In genomic region chr5:149429839-149430721, GRCh38 we compare ENCODE assay signal across 9 cellular contexts. TPM values are rescaled to one million over a fixed set of nuclear protein-coding genes. Genes with fewer than 3 reads are reported as not detected.
DNase-seq lines count a peak whose midpoint lies in the region; ATAC-seq and TF ChIP-seq lines count a peak whose summit lies in the region.
"Had no signal": no experiment of that assay in that cellular context is flagged by ENCODE, and none has a peak within 500 bp of the region (broad histone marks: within the 10 kb centered on the region; RNA-seq: fewer than 3 reads in every experiment).

No MANE protein-coding gene starts in this region.

- no peaks in the 10 kb centered on the region for H3K4me1 Mint-ChIP-seq in MCF 10A (ENCODE audit: insufficient read depth, unreplicated experiment)

- H3K36me3 ChIP-seq in breast epithelium (no peaks in the 10 kb centered on the region), liver (ENCODE audit: control insufficient read depth in 4 of 4, insufficient read depth in 3 of 4, low read depth in 1 of 4, low read length in 3 of 4) (no peaks in the 10 kb centered on the region), aorta (ENCODE audit: control insufficient read depth in 1 of 2, insufficient read depth in 2 of 2, low read length in 1 of 2) (peaks cover 3 to 13% of the 10 kb centered on the region in 2 donors)
- H3K36me3 ChIP-seq: HAP-1 had no signal

- BruUV-seq in MCF 10A (replicated peaks; lab: Mats Ljungman, UMichigan) = no TSS peak

- intact Hi-C loops in breast epithelium (cut with DNase I; ENCODE audit: low total_unique reads) (loop anchor here (10.0 kb wide), 1 partner anchor 55 kb away; the partner anchor contains the start of gene IL17B), MCF 10A (cut with micrococcal nuclease) (no loop called here), aorta (cut with DNase I) (loop anchor here (2.0 to 5.0 kb wide), 2 partner anchors 47 to 63 kb away; no protein-coding TSS in a partner anchor)

- no peak overlapping the region for H3K4me3 Mint-ChIP-seq in MCF 10A (ENCODE audit: unreplicated experiment)

- H3K9me3 ChIP-seq in breast epithelium = no peaks in the 10 kb centered on the region
- no peaks in the 10 kb centered on the region for H3K9me3 ChIP-seq in liver (ENCODE audit: control insufficient read depth in 4 of 4, low read length in 3 of 4)
- H3K9me3 ChIP-seq in aorta (ENCODE audit: control insufficient read depth, low read length) = no peaks in the 10 kb centered on the region
- H3K9me3 ChIP-seq: HAP-1 had no signal

- peak overlapping the region; percentile 52 to 79 for H3K27ac ChIP-seq in breast epithelium
- peak overlapping the region; percentile 23 to 31 for H3K27ac ChIP-seq in liver (ENCODE audit: low read depth in 1 of 2, low read length in 2 of 2)
- H3K27ac ChIP-seq in aorta (ENCODE audit: low read depth in 1 of 2, low read length in 2 of 2) = peak overlapping the region; percentile 9 to 23

- TF ChIP-seq RAD21 in liver (IDR thresholded peaks at IDR 0.05) = peak in 1 of 2 donors; percentile 3

- no peak overlapping the region for H3K9ac ChIP-seq in liver (ENCODE audit: low read depth in 1 of 2, low read length in 2 of 2)

- H3K4me3 ChIP-seq in breast epithelium (no peak overlapping the region), cardiac fibroblast (replicated peaks in 1 of 2; ENCODE audit: low read depth in 2 of 2, low read length in 2 of 2) (no peak overlapping the region), liver (ENCODE audit: low read depth in 1 of 3, low read length in 3 of 3) (no peak overlapping the region), aorta (ENCODE audit: low read length in 2 of 2) (no peak overlapping the region)
- H3K4me3 ChIP-seq: HAP-1 had no signal

- H3K27me3 ChIP-seq in breast epithelium (no peaks in the 10 kb centered on the region), liver (ENCODE audit: control insufficient read depth in 4 of 4, insufficient read depth in 4 of 4, low read length in 3 of 4) (no peaks in the 10 kb centered on the region), aorta (ENCODE audit: control insufficient read depth in 1 of 2, insufficient read depth in 2 of 2, low read length in 1 of 2) (no peaks in the 10 kb centered on the region)

- no peak for TF ChIP-seq POLR2A in breast epithelium (IDR thresholded peaks at IDR 0.05)

- no peak overlapping the region for H3K27ac Mint-ChIP-seq in MCF 10A (ENCODE audit: low read depth, unreplicated experiment)

- H3K4me1 ChIP-seq in breast epithelium (no peaks in the 10 kb centered on the region), liver (ENCODE audit: control insufficient read depth in 4 of 4, insufficient read depth in 4 of 4, low read length in 3 of 4) (peaks cover 0 to 10% (median 3%) of the 10 kb centered on the region in 4 donors), aorta (ENCODE audit: control insufficient read depth in 1 of 2, insufficient read depth in 2 of 2, low read length in 2 of 2) (no peaks in the 10 kb centered on the region)
- H3K4me1 ChIP-seq: HAP-1 had no signal

- no peaks in the 10 kb centered on the region for H3K27me3 Mint-ChIP-seq in MCF 10A (ENCODE audit: insufficient read depth, unreplicated experiment)

- peak in 1 of 2 donors; percentile 68 for DNase-seq in breast epithelium (ENCODE audit: low spot score in 2 of 2)
- no peak for DNase-seq in MCF 10A (ENCODE audit: unreplicated experiment)
- DNase-seq in cardiac fibroblast (ENCODE audit: low read depth in 2 of 2) = peak; percentile 71 to 78
- DNase-seq in aorta = peak; percentile 83 to 85
- DNase-seq in NCI-H345 treated with DMSO at 0.1 percent for 48 hours (lab: John Stamatoyannopoulos, UW; ENCODE audit: unreplicated experiment) = no peak

- H3K9me3 Mint-ChIP-seq in MCF 10A (ENCODE audit: unreplicated experiment) = no peaks in the 10 kb centered on the region

- ATAC-seq in aorta (ENCODE audit: low FRiP score) = peak; percentile 8
- no peak for ATAC-seq in HG02938 (IDR thresholded peaks at IDR 0.05; ENCODE audit: unreplicated experiment)
- ATAC-seq in GM18858 (IDR thresholded peaks at IDR 0.05; ENCODE audit: unreplicated experiment) = no peak

- WGBS in liver = 53% methylated on average over 15 of the region's 15 CpGs
- WGBS in aorta, 2 donors = 28 to 29% methylated on average over 15 of the region's 15 CpGs

- H3K36me3 Mint-ChIP-seq in MCF 10A (ENCODE audit: insufficient read depth, unreplicated experiment) = no peaks in the 10 kb centered on the region

- POLR2A ChIA-PET in MCF 10A (lab: Yijun Ruan, JAX) = interaction anchor here (0.7 to 2.3 kb wide), 5 partner anchors 8 to 452 kb away, joined by 3 to 6 read pairs (median 4); no protein-coding TSS in a partner anchor

- TF ChIP-seq CTCF in breast epithelium (IDR thresholded peaks at IDR 0.05) (no peak), MCF 10A (IDR thresholded peaks at IDR 0.05; ENCODE audit: unreplicated experiment) (no peak), cardiac fibroblast (IDR thresholded peaks at IDR 0.05; ENCODE audit: low read depth, low read length) (peak; percentile 26), liver (IDR thresholded peaks at IDR 0.05; ENCODE audit: low read depth, low read length, missing input control) (no peak)

- CTCF ChIA-PET in MCF 10A (lab: Yijun Ruan, JAX) = interaction anchor here (0.7 to 21.8 kb wide), 11 partner anchors 10 to 135 kb away, joined by 3 to 662 read pairs (median 6); partner anchors contain the start of gene IL17B

TF ChIP-seq in liver, 16 proteins besides CTCF, POLR2A, EP300 and RAD21:
- TF ChIP-seq GABPA (IDR thresholded peaks at IDR 0.05 in 1 of 2, conservative IDR thresholded peaks at IDR 0.05 in 1 of 2) = peak; percentile 25 to 55
- no peak for TF ChIP-seq EGR1 (IDR thresholded peaks at IDR 0.05; ENCODE audit: low read depth in 2 of 2)
- peak; percentile 15 for TF ChIP-seq SP1 (IDR thresholded peaks at IDR 0.05)
- TF ChIP-seq NR2F2 (IDR thresholded peaks at IDR 0.05) = peak; percentile 98

RNA-seq across cellular contexts. Expression of gene IL17B, which starts 51.0 kb away (rescaled TPM):
- 1 to 10 TPM in 2 of 3 donors, under 1 TPM in 1; 0.64 to 5.6 (median 5.4) TPM for total RNA-seq in breast epithelium
- total RNA-seq in MCF 10A (2022) = not detected in 2 replicates
- total RNA-seq in liver = not detected
- polyA plus RNA-seq in liver = not detected
- total RNA-seq in aorta = 10 to 100 TPM in 1 of 2 donors, 1 to 10 TPM in 1; 2.8 to 18.0 TPM
- 1 to 10 TPM; 7.6 to 9.0 TPM for polyA plus RNA-seq in aorta

Comparison
In these comparisons a context has a peak if more than half of its experiments do, and no peak if none do; other contexts are left out.
1. DNase-seq: peak in cardiac fibroblast (2 of 2) and aorta (2 of 2); none in MCF 10A (single experiment) and NCI-H345 treated with DMSO at 0.1 percent for 48 hours (single experiment).
2. Peak in every context shown above with its lines, with median percentiles within 50 percentile points of each other: H3K27ac ChIP-seq.